ENCODE assay signal across 1 cellular context in the genomic region with DNA sequence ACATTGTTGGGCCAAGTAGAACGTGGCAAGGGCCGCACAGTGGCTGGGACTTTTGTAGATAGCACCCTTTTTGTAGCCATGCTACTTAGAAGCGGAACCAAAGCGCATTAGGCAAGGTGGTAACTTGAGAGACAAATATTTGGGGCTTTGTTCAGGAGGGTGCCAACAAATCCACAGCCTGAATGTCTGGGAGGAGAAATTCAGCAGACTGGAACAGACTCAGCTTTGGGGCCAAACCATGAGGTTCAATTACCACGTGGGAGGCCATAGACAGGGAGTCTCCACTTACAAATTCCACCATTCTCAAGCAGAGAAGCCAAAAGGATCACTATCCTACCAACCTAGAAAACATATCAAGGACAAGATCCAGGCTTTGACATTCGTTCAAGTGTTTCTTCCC.
A peak's percentile ranks its signal among the peaks of the same experiment; 100 is the strongest.
TF ChIP-seq lines count a peak whose summit lies in the region.

No MANE protein-coding gene starts in this region.

TF ChIP-seq in Ishikawa, 13 proteins besides CTCF, POLR2A, EP300 and RAD21 (continued from another document):
- TF ChIP-seq, protein P1, sequence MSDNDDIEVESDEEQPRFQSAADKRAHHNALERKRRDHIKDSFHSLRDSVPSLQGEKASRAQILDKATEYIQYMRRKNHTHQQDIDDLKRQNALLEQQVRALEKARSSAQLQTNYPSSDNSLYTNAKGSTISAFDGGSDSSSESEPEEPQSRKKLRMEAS (IDR thresholded peaks at IDR 0.05): peak; percentile 48; the same call in 1 of the 2 replicates
- TF ChIP-seq TAF1 (IDR thresholded peaks at IDR 0.05; ENCODE audit: low read depth) (no peak), ZBTB7A (IDR thresholded peaks at IDR 0.05; ENCODE audit: low read depth) (no peak), NFIC (IDR thresholded peaks at IDR 0.05) (0 out of 2 replicates have a peak, but pooled peaks have one; percentile 17), CREB1 (IDR thresholded peaks at IDR 0.05; ENCODE audit: low read depth) (no peak), YY1 (IDR thresholded peaks at IDR 0.05; ENCODE audit: low read depth) (no peak)
- TF ChIP-seq, protein P2, sequence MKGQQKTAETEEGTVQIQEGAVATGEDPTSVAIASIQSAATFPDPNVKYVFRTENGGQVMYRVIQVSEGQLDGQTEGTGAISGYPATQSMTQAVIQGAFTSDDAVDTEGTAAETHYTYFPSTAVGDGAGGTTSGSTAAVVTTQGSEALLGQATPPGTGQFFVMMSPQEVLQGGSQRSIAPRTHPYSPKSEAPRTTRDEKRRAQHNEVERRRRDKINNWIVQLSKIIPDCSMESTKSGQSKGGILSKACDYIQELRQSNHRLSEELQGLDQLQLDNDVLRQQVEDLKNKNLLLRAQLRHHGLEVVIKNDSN (IDR thresholded peaks at IDR 0.05): peak; percentile 29
